Comparison of ENCODE assay signal across 13 cellular contexts in genomic region chr3:71201939-71202338, GRCh38.
A peak's percentile ranks its signal among the peaks of the same experiment; 100 is the strongest.
DNase-seq lines count a peak whose midpoint lies in the region; ATAC-seq and TF ChIP-seq lines count a peak whose summit lies in the region.
"Had no signal": no experiment of that assay in that cellular context is flagged by ENCODE, and none has a peak within 500 bp of the region (broad histone marks: within the 10 kb centered on the region; RNA-seq: fewer than 3 reads in every experiment).

No MANE protein-coding gene starts in this region.

- H4K20me1 ChIP-seq in PC-3 (ENCODE audit: low read length) = no peaks in the 10 kb centered on the region

- no peaks in the 10 kb centered on the region for H3K9me2 ChIP-seq in PC-3 (replicated peaks; ENCODE audit: low read length)

- H3K36me3 Mint-ChIP-seq in CD8-positive, alpha-beta memory T cell = peaks cover 7 to 12% (median 10%) of the 10 kb centered on the region in 3 donors
- H3K36me3 Mint-ChIP-seq in type B pancreatic cell = peaks cover 7% of the 10 kb centered on the region

- DNase-seq in AG08396 (ENCODE audit: low spot score) (peak; percentile 48), PC-3 (peak; percentile 26), fibroblast of the conjunctiva (ENCODE audit: low read depth) (peak; percentile 72), nucleus accumbens (lab: John Stamatoyannopoulos, UW) (peak in 30 of 56 donors; percentile 1 to 73 (median 18)), NCI-H1417 treated with DMSO at 0.1 percent for 48 hours (lab: John Stamatoyannopoulos, UW) (no peak), HEK293T (ENCODE audit: extremely low spot score) (no peak), type B pancreatic cell (ENCODE audit: extremely low spot score, unreplicated experiment) (no peak)
- DNase-seq in CD8-positive, alpha-beta memory T cell = no peak
- DNase-seq: activated CD4-positive, alpha-beta T cell treated with anti-CD3 and anti-CD28 coated beads for 1 hour; Caco-2; islet precursor cell; PC-9 had no signal

- H3F3A ChIP-seq in PC-3 (ENCODE audit: low read length, unreplicated experiment) = no peaks in the 10 kb centered on the region

- no peak overlapping the region for H3K27ac ChIP-seq in PC-3 (ENCODE audit: low read length)
- no peak overlapping the region for H3K27ac ChIP-seq in CD8-positive, alpha-beta memory T cell (ENCODE audit: low read depth, low read length)
- H3K27ac ChIP-seq: PC-9 had no signal

- no peak overlapping the region for H3K27ac Mint-ChIP-seq in CD8-positive, alpha-beta memory T cell
- H3K27ac Mint-ChIP-seq in type B pancreatic cell = no peak overlapping the region

- peaks cover 15% of the 10 kb centered on the region for H3K4me1 ChIP-seq in PC-3 (ENCODE audit: insufficient read depth, low read length)
- no peaks in the 10 kb centered on the region for H3K4me1 ChIP-seq in CD8-positive, alpha-beta memory T cell (ENCODE audit: insufficient read depth, low read length)

- H3K4me2 ChIP-seq in PC-3 (ENCODE audit: low read length) = no peak overlapping the region
- H3K4me2 ChIP-seq: PC-9 had no signal

- H3K9ac ChIP-seq in PC-3 (ENCODE audit: low read length) = no peak overlapping the region

- intact Hi-C loops in PC-3 (cut with micrococcal nuclease) = loop anchor here (10.0 kb wide), 1 partner anchor 383 kb away; the partner anchor contains the start of gene FOXP1

- H3K27me3 Mint-ChIP-seq in CD8-positive, alpha-beta memory T cell = no peaks in the 10 kb centered on the region
- H3K27me3 Mint-ChIP-seq in type B pancreatic cell = no peaks in the 10 kb centered on the region

- no peak overlapping the region for H2AFZ ChIP-seq in PC-3 (ENCODE audit: low read length)
- H2AFZ ChIP-seq: PC-9 had no signal

- H3K9me3 ChIP-seq in PC-3 (ENCODE audit: low read length) = no peaks in the 10 kb centered on the region
- H3K9me3 ChIP-seq in CD8-positive, alpha-beta memory T cell (ENCODE audit: low read length) = no peaks in the 10 kb centered on the region
- H3K9me3 ChIP-seq: Caco-2 had no signal

- peaks cover 12 to 64% (median 58%) of the 10 kb centered on the region in 3 donors for H3K4me1 Mint-ChIP-seq in CD8-positive, alpha-beta memory T cell
- H3K4me1 Mint-ChIP-seq in type B pancreatic cell (ENCODE audit: unreplicated experiment) = peaks cover 41% of the 10 kb centered on the region

- CTCF ChIA-PET in PC-3 (lab: Charles Lee) = no interaction called here
- CTCF ChIA-PET in CD8-positive, alpha-beta memory T cell (lab: Charles Lee) = no interaction called here
- CTCF ChIA-PET in HEK293T (lab: Yijun Ruan, JAX) = no interaction called here

- H3K36me3 ChIP-seq in PC-3 (ENCODE audit: low read depth, low read length) = no peaks in the 10 kb centered on the region
- peaks cover 7% of the 10 kb centered on the region for H3K36me3 ChIP-seq in CD8-positive, alpha-beta memory T cell (ENCODE audit: insufficient read depth, low read length)

- no peaks in the 10 kb centered on the region for H3K27me3 ChIP-seq in PC-3 (ENCODE audit: low read length)
- no peaks in the 10 kb centered on the region for H3K27me3 ChIP-seq in CD8-positive, alpha-beta memory T cell (ENCODE audit: insufficient read depth, low read length, poor library complexity, severe bottlenecking)

- no peak for TF ChIP-seq CTCF in PC-3 (conservative IDR thresholded peaks at IDR 0.05; ENCODE audit: low read depth, low read length)
- no peak for TF ChIP-seq CTCF in type B pancreatic cell (conservative IDR thresholded peaks at IDR 0.05)

- H3K4me3 ChIP-seq in PC-3 (ENCODE audit: low read length) = no peak overlapping the region
- H3K4me3 ChIP-seq in CD8-positive, alpha-beta memory T cell (ENCODE audit: low read length) = no peak overlapping the region
- H3K4me3 ChIP-seq: K562, PC-9 had no signal

- H3K4me3 Mint-ChIP-seq in CD8-positive, alpha-beta memory T cell = no peak overlapping the region
- no peak overlapping the region for H3K4me3 Mint-ChIP-seq in type B pancreatic cell

- POLR2A ChIA-PET in PC-3 (lab: Charles Lee; ENCODE audit: unreplicated experiment) = no interaction called here
- POLR2A ChIA-PET in CD8-positive, alpha-beta memory T cell (lab: Charles Lee) = no interaction called here
- POLR2A ChIA-PET in HEK293T (lab: Yijun Ruan, JAX) = no interaction called here

- no peak; the same call in 1 of the 2 replicates for ATAC-seq in PC-3
- ATAC-seq: K562 had no signal

- BruUV-seq in PC-3 (replicated peaks; lab: Mats Ljungman, UMichigan) = no TSS peak

- no peaks in the 10 kb centered on the region for H3K79me2 ChIP-seq in PC-3 (ENCODE audit: low read length)

- no peaks in the 10 kb centered on the region for H3K9me3 Mint-ChIP-seq in CD8-positive, alpha-beta memory T cell
- H3K9me3 Mint-ChIP-seq in type B pancreatic cell = peaks cover 8% of the 10 kb centered on the region

TF ChIP-seq in HEK293T, 16 proteins besides CTCF, POLR2A, EP300 and RAD21:
- TF ChIP-seq FOXK2 (IDR thresholded peaks at IDR 0.05) (no peak), TARDBP (IDR thresholded peaks at IDR 0.05) (no peak), ZNF384 (IDR thresholded peaks at IDR 0.05) (no peak), FOXM1 (IDR thresholded peaks at IDR 0.05; ENCODE audit: borderline replicate concordance) (no peak), CTBP1 (IDR thresholded peaks at IDR 0.05; ENCODE audit: borderline replicate concordance) (no peak), ARNT (IDR thresholded peaks at IDR 0.05) (no peak), SUZ12 (IDR thresholded peaks at IDR 0.05) (no peak), NFRKB (IDR thresholded peaks at IDR 0.05) (no peak), ELF4 (IDR thresholded peaks at IDR 0.05) (no peak), L3MBTL2 (conservative IDR thresholded peaks at IDR 0.05) (no peak), PKNOX1 (IDR thresholded peaks at IDR 0.05) (no peak), LEF1 (IDR thresholded peaks at IDR 0.05; ENCODE audit: borderline replicate concordance) (no peak), HDGF (IDR thresholded peaks at IDR 0.05; ENCODE audit: borderline replicate concordance) (no peak), FOXA1 (IDR thresholded peaks at IDR 0.05) (no peak)

Comparison
In these comparisons a context has a peak if more than half of its experiments do, and no peak if none do; other contexts are left out.
1. DNase-seq: peak in AG08396 (single experiment), PC-3 (single experiment), fibroblast of the conjunctiva (single experiment) and nucleus accumbens (30 of 56); none in NCI-H1417 treated with DMSO at 0.1 percent for 48 hours (single experiment), CD8-positive, alpha-beta memory T cell (0 of 5), HEK293T (single experiment) and type B pancreatic cell (single experiment).